Comparison of ENCODE assay signal across 8 cellular contexts in genomic region chr2:135913726-135914365, GRCh38. TPM values are rescaled to one million over a fixed set of nuclear protein-coding genes. Genes with fewer than 3 reads are reported as not detected.
DNase-seq lines count a peak whose midpoint lies in the region; ATAC-seq, FAIRE-seq and TF ChIP-seq lines count a peak whose summit lies in the region.

No MANE protein-coding gene starts in this region.

- H3K27me3 Mint-ChIP-seq in CD4-positive, CD25-positive, alpha-beta regulatory T cell, result no peaks in the 10 kb centered on the region
- H3K27me3 Mint-ChIP-seq in activated naive CD4-positive, alpha-beta T cell treated with anti-CD3 and anti-CD28 coated beads, Interleukin-2, amount 10 ng/mL, durations not matched to agents 7 days and 5 days, result no peaks in the 10 kb centered on the region

- H3K36me3 Mint-ChIP-seq in CD4-positive, CD25-positive, alpha-beta regulatory T cell, result peaks cover 29% of the 10 kb centered on the region
- H3K36me3 Mint-ChIP-seq in activated naive CD4-positive, alpha-beta T cell treated with anti-CD3 and anti-CD28 coated beads, Interleukin-2, amount 10 ng/mL, durations not matched to agents 7 days and 5 days, result peaks cover 32% of the 10 kb centered on the region

- H3K4me3 ChIP-seq in CD4-positive, CD25-positive, alpha-beta regulatory T cell (ENCODE audit: low read depth, low read length), result no peak overlapping the region

- H3K4me3 Mint-ChIP-seq in CD4-positive, CD25-positive, alpha-beta regulatory T cell, result peak overlapping the region in 1 of 4 donors; percentile 32
- no peak overlapping the region for H3K4me3 Mint-ChIP-seq in activated naive CD4-positive, alpha-beta T cell treated with anti-CD3 and anti-CD28 coated beads, Interleukin-2, amount 10 ng/mL, durations not matched to agents 7 days and 5 days

- peak; percentile 30 to 78 (median 64) for DNase-seq in CD4-positive, CD25-positive, alpha-beta regulatory T cell
- DNase-seq in GM12892 (ENCODE audit: insufficient read length) (no peak), NCI-H69 (lab: John Stamatoyannopoulos, UW) (peak; percentile 44), iPS-NIHi11 (ENCODE audit: low spot score) (peak; percentile 35), OCI-M2 (lab: John Stamatoyannopoulos, UW; ENCODE audit: unreplicated experiment) (no peak)
- peak; percentile 53 for DNase-seq in activated naive CD4-positive, alpha-beta T cell treated with anti-CD3 and anti-CD28 coated beads, Interleukin-2, amount 10 ng/mL, durations not matched to agents 7 days and 5 days
- DNase-seq in stimulated activated CD4-positive, alpha-beta T cell treated with anti-CD3 and anti-CD28 coated beads, Interleukin-4, amount 100 ng/mL, for 24 hours, result peak; percentile 65

- peak overlapping the region in 2 of 3 donors; percentile 1 to 70 for H3K27ac Mint-ChIP-seq in CD4-positive, CD25-positive, alpha-beta regulatory T cell
- H3K27ac Mint-ChIP-seq in activated naive CD4-positive, alpha-beta T cell treated with anti-CD3 and anti-CD28 coated beads, Interleukin-2, amount 10 ng/mL, durations not matched to agents 7 days and 5 days, result peak overlapping the region; percentile 11

- CTCF ChIA-PET in activated naive CD4-positive, alpha-beta T cell treated with anti-CD3 and anti-CD28 coated beads, Interleukin-2, amount 10 ng/mL, durations not matched to agents 7 days and 5 days (lab: Charles Lee), result interaction anchor here (0.6 to 6.5 kb wide), 30 partner anchors 16 to 952 kb away, joined by 3 to 98 read pairs (median 4); partner anchors contain the start of genes DARS1 and MCM6

- TF ChIP-seq POLR2A in GM12892 (IDR thresholded peaks at IDR 0.05; ENCODE audit: low read depth, low read length), result no peak

- FAIRE-seq in GM12892 (lab: Jason Lieb, UNC), result peak; percentile 82

- H3K4me1 ChIP-seq in CD4-positive, CD25-positive, alpha-beta regulatory T cell (ENCODE audit: control insufficient read depth, insufficient read depth, low read length, poor library complexity, severe bottlenecking), result no peaks in the 10 kb centered on the region

- H3K27me3 ChIP-seq in CD4-positive, CD25-positive, alpha-beta regulatory T cell (ENCODE audit: control insufficient read depth, insufficient read depth, low read length), result no peaks in the 10 kb centered on the region

- ATAC-seq in CD4-positive, CD25-positive, alpha-beta regulatory T cell (ENCODE audit: low read depth in 2 of 2), result no peak
- no peak for ATAC-seq in HG02884 (IDR thresholded peaks at IDR 0.05; ENCODE audit: unreplicated experiment)

- peaks cover 4 to 19% (median 8%) of the 10 kb centered on the region in 4 donors for H3K4me1 Mint-ChIP-seq in CD4-positive, CD25-positive, alpha-beta regulatory T cell
- H3K4me1 Mint-ChIP-seq in activated naive CD4-positive, alpha-beta T cell treated with anti-CD3 and anti-CD28 coated beads, Interleukin-2, amount 10 ng/mL, durations not matched to agents 7 days and 5 days, result peaks cover 13% of the 10 kb centered on the region

- H3K9me3 ChIP-seq in CD4-positive, CD25-positive, alpha-beta regulatory T cell (ENCODE audit: control insufficient read depth in 2 of 2, low read length in 2 of 2), result no peaks in the 10 kb centered on the region

- peaks cover 37% of the 10 kb centered on the region for H3K36me3 ChIP-seq in CD4-positive, CD25-positive, alpha-beta regulatory T cell (ENCODE audit: control insufficient read depth, insufficient read depth, low read length)

- H3K27ac ChIP-seq in CD4-positive, CD25-positive, alpha-beta regulatory T cell (ENCODE audit: insufficient read depth, low read length, poor library complexity, severe bottlenecking), result no peak overlapping the region

- no peaks in the 10 kb centered on the region for H3K9me3 Mint-ChIP-seq in CD4-positive, CD25-positive, alpha-beta regulatory T cell
- H3K9me3 Mint-ChIP-seq in activated naive CD4-positive, alpha-beta T cell treated with anti-CD3 and anti-CD28 coated beads, Interleukin-2, amount 10 ng/mL, durations not matched to agents 7 days and 5 days, result no peaks in the 10 kb centered on the region

RNA-seq across cellular contexts. Expression of gene MCM6, which starts 37.6 kb away (rescaled TPM):
- 27.7 TPM for total RNA-seq in CD4-positive, CD25-positive, alpha-beta regulatory T cell
- polyA plus RNA-seq in CD4-positive, CD25-positive, alpha-beta regulatory T cell, result 10 to 100 TPM; 15.6 to 18.7 (median 18.0) TPM
- polyA plus RNA-seq in GM12892 (2012; ENCODE audit: missing spikeins), result 65.6 TPM

Comparison
In these comparisons a context has a peak if more than half of its experiments do, and no peak if none do; other contexts are left out.
1. DNase-seq: peak in CD4-positive, CD25-positive, alpha-beta regulatory T cell (3 of 3), NCI-H69 (single experiment), activated naive CD4-positive, alpha-beta T cell treated with anti-CD3 and anti-CD28 coated beads, Interleukin-2, amount 10 ng/mL, durations not matched to agents 7 days and 5 days (single experiment), iPS-NIHi11 (single experiment) and stimulated activated CD4-positive, alpha-beta T cell treated with anti-CD3 and anti-CD28 coated beads, Interleukin-4, amount 100 ng/mL, for 24 hours (single experiment); none in GM12892 (single experiment) and OCI-M2 (single experiment).